In the genomic region with DNA sequence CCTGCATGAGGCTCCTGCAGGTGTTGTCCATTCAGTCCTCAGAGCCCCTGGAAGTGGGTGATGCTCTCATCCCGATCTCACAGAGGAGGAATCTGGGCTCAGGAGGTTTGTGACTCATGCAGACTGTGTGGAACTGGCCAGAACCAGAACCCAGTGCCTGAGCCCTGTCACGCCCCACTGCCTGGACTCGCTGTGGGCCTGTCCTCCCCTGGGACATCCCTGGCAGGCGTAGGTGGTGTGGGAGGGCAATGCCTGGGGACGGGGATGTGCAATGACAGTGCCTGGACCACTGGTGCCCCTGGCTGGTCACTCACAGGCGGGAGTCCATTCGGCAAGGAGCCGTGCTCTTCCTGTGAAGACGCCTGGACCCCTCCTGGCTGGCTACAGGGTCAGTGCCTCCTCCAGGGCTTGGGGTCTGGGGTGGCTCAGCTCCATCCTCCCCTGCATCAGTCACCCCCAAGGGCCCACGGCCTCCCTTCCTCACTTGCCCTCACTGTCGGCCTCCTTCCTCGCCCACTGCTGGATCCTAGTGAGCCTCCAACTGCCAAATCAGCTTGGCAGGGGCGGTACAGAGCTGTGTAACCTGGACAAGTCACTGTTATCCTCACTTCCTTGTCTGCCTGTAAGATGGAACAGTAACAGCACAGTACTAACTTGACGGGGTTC, we compare ENCODE assay signal across 11 cellular contexts. TPM values are rescaled to one million over a fixed set of nuclear protein-coding genes. Genes with fewer than 3 reads are reported as not detected.
DNase-seq lines count a peak whose midpoint lies in the region; ATAC-seq and FAIRE-seq lines count a peak whose summit lies in the region.
"Had no signal": no experiment of that assay in that cellular context is flagged by ENCODE, and none has a peak within 500 bp of the region (broad histone marks: within the 10 kb centered on the region; RNA-seq: fewer than 3 reads in every experiment).

No MANE protein-coding gene starts in this region.

- H3K27ac Mint-ChIP-seq in CD8-positive, alpha-beta memory T cell, result peak overlapping the region; percentile 82 to 98 (median 92)
- peak overlapping the region; percentile 80 for H3K27ac Mint-ChIP-seq in activated CD8-positive, alpha-beta T cell treated with anti-CD3 and anti-CD28 coated beads, Interleukin-2, amount 10 ng/mL, durations not matched to agents 7 days and 5 days

- no peaks in the 10 kb centered on the region for H3K36me3 ChIP-seq in CD8-positive, alpha-beta memory T cell (ENCODE audit: insufficient read depth, low read length)

- ATAC-seq in activated CD8-positive, alpha-beta T cell treated with anti-CD3 and anti-CD28 coated beads, Interleukin-2, amount 10 ng/mL, durations not matched to agents 7 days and 5 days, result no peak

- POLR2A ChIA-PET in CD8-positive, alpha-beta memory T cell (lab: Charles Lee), result interaction anchor here (1.0 to 1.5 kb wide), 3 partner anchors 11 to 14 kb away, joined by 3 to 5 read pairs (median 3); no protein-coding TSS in a partner anchor
- POLR2A ChIA-PET in activated CD8-positive, alpha-beta T cell treated with anti-CD3 and anti-CD28 coated beads, Interleukin-2, amount 10 ng/mL, durations not matched to agents 7 days and 5 days (lab: Charles Lee), result interaction anchor here (2.1 kb wide), 1 partner anchor 13 kb away, joined by 6 read pairs; no protein-coding TSS in a partner anchor

- DNase-seq in AG20443 (ENCODE audit: low spot score) (peak; percentile 83), kidney tubule cell (ENCODE audit: low spot score) (peak; percentile 39), GM19239 (ENCODE audit: insufficient read length, low spot score) (no peak), dedifferentiated amniotic fluid mesenchymal stem cell (ENCODE audit: extremely low spot score) (no peak), HT-29 (ENCODE audit: low spot score) (no peak)
- DNase-seq in CD8-positive, alpha-beta memory T cell, result no peak
- no peak for DNase-seq in activated CD8-positive, alpha-beta T cell treated with anti-CD3 and anti-CD28 coated beads, Interleukin-2, amount 10 ng/mL, durations not matched to agents 7 days and 5 days
- DNase-seq in stimulated activated CD4-positive, alpha-beta T cell treated with anti-CD3 and anti-CD28 coated beads, Interleukin-15, amount 100 ng/mL, for 24 hours, result no peak
- DNase-seq: activated CD4-positive, alpha-beta T cell treated with anti-CD3 and anti-CD28 coated beads, Interleukin-2, amount 50 U/mL, for 1 hour had no signal

- CTCF ChIA-PET in CD8-positive, alpha-beta memory T cell (lab: Charles Lee), result interaction anchor here (0.7 to 5.1 kb wide), 2 partner anchors 30 to 35 kb away, joined by 3 to 26 read pairs; no protein-coding TSS in a partner anchor
- CTCF ChIA-PET in activated CD8-positive, alpha-beta T cell treated with anti-CD3 and anti-CD28 coated beads, Interleukin-2, amount 10 ng/mL, durations not matched to agents 7 days and 5 days (lab: Charles Lee), result no interaction called here

- H3K9me3 Mint-ChIP-seq in CD8-positive, alpha-beta memory T cell, result no peaks in the 10 kb centered on the region
- no peaks in the 10 kb centered on the region for H3K9me3 Mint-ChIP-seq in activated CD8-positive, alpha-beta T cell treated with anti-CD3 and anti-CD28 coated beads, Interleukin-2, amount 10 ng/mL, durations not matched to agents 7 days and 5 days (ENCODE audit: insufficient read depth)

- H3K4me3 ChIP-seq in CD8-positive, alpha-beta memory T cell (ENCODE audit: low read length), result no peak overlapping the region
- H3K4me3 ChIP-seq: SK-N-MC had no signal

- peaks cover 2 to 60% (median 5%) of the 10 kb centered on the region in 3 donors for H3K36me3 Mint-ChIP-seq in CD8-positive, alpha-beta memory T cell
- peaks cover 79% of the 10 kb centered on the region for H3K36me3 Mint-ChIP-seq in activated CD8-positive, alpha-beta T cell treated with anti-CD3 and anti-CD28 coated beads, Interleukin-2, amount 10 ng/mL, durations not matched to agents 7 days and 5 days (ENCODE audit: low read depth)

- H3K4me1 Mint-ChIP-seq in CD8-positive, alpha-beta memory T cell, result peaks cover 83 to 96% (median 94%) of the 10 kb centered on the region in 3 donors
- peaks cover 94% of the 10 kb centered on the region for H3K4me1 Mint-ChIP-seq in activated CD8-positive, alpha-beta T cell treated with anti-CD3 and anti-CD28 coated beads, Interleukin-2, amount 10 ng/mL, durations not matched to agents 7 days and 5 days (ENCODE audit: low read depth)

- no peaks in the 10 kb centered on the region for H3K27me3 ChIP-seq in CD8-positive, alpha-beta memory T cell (ENCODE audit: insufficient read depth, low read length, poor library complexity, severe bottlenecking)

- H3K27ac ChIP-seq in CD8-positive, alpha-beta memory T cell (ENCODE audit: low read depth, low read length), result no peak overlapping the region
- H3K27ac ChIP-seq: SK-N-MC had no signal

- H3K27me3 Mint-ChIP-seq in CD8-positive, alpha-beta memory T cell, result no peaks in the 10 kb centered on the region
- no peaks in the 10 kb centered on the region for H3K27me3 Mint-ChIP-seq in activated CD8-positive, alpha-beta T cell treated with anti-CD3 and anti-CD28 coated beads, Interleukin-2, amount 10 ng/mL, durations not matched to agents 7 days and 5 days (ENCODE audit: low read depth)

- H3K4me1 ChIP-seq in CD8-positive, alpha-beta memory T cell (ENCODE audit: insufficient read depth, low read length), result peaks cover 91% of the 10 kb centered on the region

- FAIRE-seq in GM19239 (lab: Jason Lieb, UNC), result no peak

- peak overlapping the region in 5 of 7 donors; percentile 43 to 76 (median 66) for H3K4me3 Mint-ChIP-seq in CD8-positive, alpha-beta memory T cell
- no peak overlapping the region for H3K4me3 Mint-ChIP-seq in activated CD8-positive, alpha-beta T cell treated with anti-CD3 and anti-CD28 coated beads, Interleukin-2, amount 10 ng/mL, durations not matched to agents 7 days and 5 days

- no peaks in the 10 kb centered on the region for H3K9me3 ChIP-seq in CD8-positive, alpha-beta memory T cell (ENCODE audit: low read length)

RNA-seq across cellular contexts. Expression of gene PSTPIP1, which starts 14.9 kb away (rescaled TPM):
- 100 to 1,000 TPM; 123 to 127 TPM for total RNA-seq in CD8-positive, alpha-beta memory T cell
- polyA plus RNA-seq in CD8-positive, alpha-beta memory T cell, result 83.1 TPM
- total RNA-seq in activated CD8-positive, alpha-beta T cell treated with anti-CD3 and anti-CD28 coated beads, Interleukin-2, amount 10 ng/mL, durations not matched to agents 7 days and 5 days, result 100 to 1,000 TPM; 208 to 212 TPM
- total RNA-seq in HT-29 (2014; rRNA removed; shearing (Covaris generic)), result 0.76 TPM in 1 of 2 replicates, not detected in the other
- polyA plus RNA-seq: neural cell had no signal

Comparison
In these comparisons a context has a peak if more than half of its experiments do, and no peak if none do; other contexts are left out.
1. DNase-seq: peak in AG20443 (single experiment) and kidney tubule cell (single experiment); none in CD8-positive, alpha-beta memory T cell (0 of 5), activated CD8-positive, alpha-beta T cell treated with anti-CD3 and anti-CD28 coated beads, Interleukin-2, amount 10 ng/mL, durations not matched to agents 7 days and 5 days (single experiment), GM19239 (single experiment), dedifferentiated amniotic fluid mesenchymal stem cell (single experiment), stimulated activated CD4-positive, alpha-beta T cell treated with anti-CD3 and anti-CD28 coated beads, Interleukin-15, amount 100 ng/mL, for 24 hours (single experiment) and HT-29 (single experiment).
2. RNA of gene PSTPIP1, which starts 14.9 kb away (total RNA-seq): 208 to 212 TPM in activated CD8-positive, alpha-beta T cell treated with anti-CD3 and anti-CD28 coated beads, Interleukin-2, amount 10 ng/mL, durations not matched to agents 7 days and 5 days and 123 to 127 TPM in CD8-positive, alpha-beta memory T cell; 0.76 TPM in HT-29; every median in the first group is over 10 times any median in the second.